In the genomic region with DNA sequence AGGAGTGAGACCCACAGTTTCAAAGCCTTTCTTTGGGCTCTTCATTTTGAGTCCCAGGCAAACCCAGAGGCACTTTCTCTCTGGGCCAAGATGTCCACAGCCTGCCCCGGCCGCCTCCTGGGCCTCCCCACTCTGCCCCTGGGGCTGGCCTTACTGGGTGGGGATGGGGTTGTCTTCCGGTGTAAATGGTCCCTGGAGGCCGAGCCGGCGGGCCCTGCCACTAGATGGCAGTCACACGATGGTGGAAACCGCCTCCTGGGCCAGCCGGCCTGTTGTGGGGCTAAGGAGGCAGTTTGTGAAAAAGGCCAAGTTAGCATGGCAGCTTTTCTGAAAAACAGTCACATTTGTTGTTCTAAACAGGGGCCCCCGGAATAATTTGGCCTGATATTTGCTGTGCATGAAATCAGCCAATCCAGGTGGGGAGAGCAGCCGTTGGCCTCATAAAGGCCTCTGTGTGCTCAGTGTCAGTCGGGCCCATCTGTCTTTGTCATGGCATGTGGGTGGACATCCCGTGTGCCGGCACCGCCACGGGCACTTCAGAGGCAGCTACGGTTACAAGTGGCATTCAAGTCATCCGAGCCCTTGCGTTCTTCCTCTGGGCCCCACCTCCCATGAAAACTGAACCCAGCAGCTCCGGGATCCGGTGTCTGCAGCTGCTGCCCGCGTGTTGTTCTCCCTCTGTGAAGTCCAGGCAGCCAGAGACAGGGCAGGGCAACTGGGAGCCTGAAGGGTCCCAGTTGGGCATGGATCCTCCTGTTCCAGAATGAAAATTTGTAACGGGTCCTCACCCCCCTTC, we compare ENCODE assay signal across 12 cellular contexts. TPM values are rescaled to one million over a fixed set of nuclear protein-coding genes. Genes with fewer than 3 reads are reported as not detected.
DNase-seq lines count a peak whose midpoint lies in the region; ATAC-seq, FAIRE-seq and TF ChIP-seq lines count a peak whose summit lies in the region.
"Had no signal": no experiment of that assay in that cellular context is flagged by ENCODE, and none has a peak within 500 bp of the region (broad histone marks: within the 10 kb centered on the region; RNA-seq: fewer than 3 reads in every experiment).

No MANE protein-coding gene starts in this region.

- H3K36me3 Mint-ChIP-seq in CD14-positive monocyte (no peaks in the 10 kb centered on the region), GM23338 (ENCODE audit: low read depth) (no peaks in the 10 kb centered on the region)
- H3K36me3 Mint-ChIP-seq in naive thymus-derived CD8-positive, alpha-beta T cell = no peaks in the 10 kb centered on the region

- in situ Hi-C loops in K562 (cut with MboI) = no loop called here

- CTCF ChIA-PET in K562 (lab: Yijun Ruan, JAX; ENCODE audit: low intra/inter-chr PET ratio) = interaction anchor here (0.6 to 4.8 kb wide), 3 partner anchors 47 to 309 kb away, joined by 3 to 53 read pairs (median 3); no protein-coding TSS in a partner anchor
- CTCF ChIA-PET in GM10248 (lab: Yijun Ruan, JAX) = interaction anchor here (0.9 to 10.0 kb wide), 4 partner anchors 38 to 259 kb away, joined by 3 to 55 read pairs (median 4); no protein-coding TSS in a partner anchor

- H3K27me3 ChIP-seq in GM23338 (ENCODE audit: insufficient read depth) (no peaks in the 10 kb centered on the region), K562 (ENCODE audit: control insufficient read depth in 2 of 2, insufficient read depth in 2 of 2, low read length in 2 of 2) (no peaks in the 10 kb centered on the region)
- H3K27me3 ChIP-seq: left lung had no signal

- no peak for TF ChIP-seq POLR2A in K562 (conservative IDR thresholded peaks at IDR 0.05)

- H3K4me1 ChIP-seq in GM23338 (ENCODE audit: insufficient read depth) (no peaks in the 10 kb centered on the region), K562 (replicated peaks in 1 of 2; ENCODE audit: control insufficient read depth in 2 of 2, insufficient read depth in 2 of 2, low read length in 2 of 2) (no peaks in the 10 kb centered on the region)
- H3K4me1 ChIP-seq: left lung had no signal

- H3K4me3 ChIP-seq in GM23338 = no peak overlapping the region
- H3K4me3 ChIP-seq in K562 = no peak overlapping the region
- H3K4me3 ChIP-seq: left lung had no signal

- no peaks in the 10 kb centered on the region for H3K9me1 ChIP-seq in K562 (ENCODE audit: control insufficient read depth, insufficient read depth, low read length)

- no peaks in the 10 kb centered on the region for H3K9me3 ChIP-seq in K562 (replicated peaks; ENCODE audit: control insufficient read depth, insufficient read depth, low read depth, low read length)
- H3K9me3 ChIP-seq: left lung had no signal

- H2AFZ ChIP-seq in GM23338 (no peak overlapping the region), K562 (ENCODE audit: low read depth, low read length) (no peak overlapping the region)

- no peak overlapping the region for H3K9ac ChIP-seq in K562 (ENCODE audit: insufficient read depth in 1 of 2, low read depth in 2 of 2, low read length in 2 of 2)

- H3K4me1 Mint-ChIP-seq in CD14-positive monocyte = no peaks in the 10 kb centered on the region
- no peaks in the 10 kb centered on the region for H3K4me1 Mint-ChIP-seq in GM23338
- no peaks in the 10 kb centered on the region for H3K4me1 Mint-ChIP-seq in naive thymus-derived CD8-positive, alpha-beta T cell

- TF ChIP-seq CTCF in CD14-positive monocyte (IDR thresholded peaks at IDR 0.05) (no peak), GM23338 (conservative IDR thresholded peaks at IDR 0.05; ENCODE audit: low read depth in 2 of 2) (no peak), K562 (IDR thresholded peaks at IDR 0.05 in 2 of 3, conservative IDR thresholded peaks at IDR 0.05 in 1 of 3; ENCODE audit: insufficient read depth in 2 of 3, low read depth in 1 of 3, low read length in 3 of 3) (no peak), GM10248 (IDR thresholded peaks at IDR 0.05; ENCODE audit: control extremely low read depth, extremely low read depth, low read depth, missing control alignments) (no peak)

- WGBS in K562 (ENCODE audit: insufficient coverage, low coverage, missing lambda C conversion rate) = 20% methylated on average over 1 of the region's 24 CpGs

- no peak for TF ChIP-seq EP300 in K562 (IDR thresholded peaks at IDR 0.05; ENCODE audit: low read length)

- no peaks in the 10 kb centered on the region for H3K36me3 ChIP-seq in GM23338 (ENCODE audit: insufficient read depth)
- no peaks in the 10 kb centered on the region for H3K36me3 ChIP-seq in K562 (ENCODE audit: control insufficient read depth, insufficient read depth, low read length)
- H3K36me3 ChIP-seq: left lung had no signal

- DNase-seq in CD14-positive monocyte (ENCODE audit: low spot score) (peak; percentile 12), GM23338 (ENCODE audit: low spot score) (no peak), K562 (ENCODE audit: extremely low read depth in 1 of 4, low spot score in 3 of 4) (no peak), GM10248 (ENCODE audit: extremely low spot score) (no peak)
- peak in 3 of 10 donors; percentile 19 to 56 (median 28) for DNase-seq in naive thymus-derived CD8-positive, alpha-beta T cell
- DNase-seq: DMS 273 treated with DMSO at 0.1 percent for 48 hours, NCI-H510A had no signal

- H3K9me2 ChIP-seq in GM23338 (ENCODE audit: insufficient read depth) = no peaks in the 10 kb centered on the region

- no peak overlapping the region for H3K27ac Mint-ChIP-seq in CD14-positive monocyte
- H3K27ac Mint-ChIP-seq in GM23338 = no peak overlapping the region
- H3K27ac Mint-ChIP-seq in naive thymus-derived CD8-positive, alpha-beta T cell = no peak overlapping the region
- H3K27ac Mint-ChIP-seq: progenitor cell of endocrine pancreas had no signal

- POLR2A ChIA-PET in K562 (lab: Yijun Ruan, JAX) = no interaction called here
- POLR2A ChIA-PET in naive thymus-derived CD8-positive, alpha-beta T cell (lab: Charles Lee) = interaction anchor here (0.5 to 0.6 kb wide), 2 partner anchors 464 to 1017 kb away, joined by 3 to 6 read pairs; no protein-coding TSS in a partner anchor
- POLR2A ChIA-PET in GM10248 (lab: Yijun Ruan, JAX) = no interaction called here

- TF ChIP-seq RAD21 in K562 (CRISPR knock-in tag; conservative IDR thresholded peaks at IDR 0.05 in 1 of 2, IDR thresholded peaks at IDR 0.05 in 1 of 2) = no peak

- peak; percentile 40; the same call in 1 of the 3 replicates for ATAC-seq in GM23338
- ATAC-seq in K562 = peak; percentile 89
- peak; percentile 65 to 84 for ATAC-seq in naive thymus-derived CD8-positive, alpha-beta T cell
- no peak for ATAC-seq in GM21515 (IDR thresholded peaks at IDR 0.05; ENCODE audit: unreplicated experiment)
- ATAC-seq in GM19463 (IDR thresholded peaks at IDR 0.05; ENCODE audit: unreplicated experiment) = no peak
- no peak for ATAC-seq in GM21367 (IDR thresholded peaks at IDR 0.05; ENCODE audit: unreplicated experiment)
- ATAC-seq: left lung had no signal

- no TSS peak for BruUV-seq in K562 (replicated peaks; lab: Mats Ljungman, UMichigan)

- FAIRE-seq in K562 (lab: Jason Lieb, UNC) = peak; percentile 71

- H3K4me2 ChIP-seq in GM23338 = no peak overlapping the region
- no peak overlapping the region for H3K4me2 ChIP-seq in K562 (ENCODE audit: insufficient read depth, low read length)

- H3K27ac ChIP-seq in GM23338 (ENCODE audit: low read depth) (no peak overlapping the region), K562 (ENCODE audit: extremely low read depth, low read depth, low read length) (no peak overlapping the region)
- H3K27ac ChIP-seq: left lung had no signal

- H3K4me3 Mint-ChIP-seq in CD14-positive monocyte = no peak overlapping the region
- H3K4me3 Mint-ChIP-seq in GM23338 = no peak overlapping the region
- no peak overlapping the region for H3K4me3 Mint-ChIP-seq in naive thymus-derived CD8-positive, alpha-beta T cell

- no peaks in the 10 kb centered on the region for H3K79me2 ChIP-seq in GM23338 (replicated peaks; ENCODE audit: insufficient read depth)
- no peaks in the 10 kb centered on the region for H3K79me2 ChIP-seq in K562 (ENCODE audit: control insufficient read depth, insufficient read depth, low read length)

- no peaks in the 10 kb centered on the region for H3K9me3 Mint-ChIP-seq in CD14-positive monocyte
- no peaks in the 10 kb centered on the region for H3K9me3 Mint-ChIP-seq in GM23338
- no peaks in the 10 kb centered on the region for H3K9me3 Mint-ChIP-seq in naive thymus-derived CD8-positive, alpha-beta T cell

- no peaks in the 10 kb centered on the region for H3K27me3 Mint-ChIP-seq in CD14-positive monocyte (ENCODE audit: low read depth in 3 of 3)
- no peaks in the 10 kb centered on the region for H3K27me3 Mint-ChIP-seq in GM23338 (ENCODE audit: insufficient read depth, low read depth, poor library complexity)
- H3K27me3 Mint-ChIP-seq in naive thymus-derived CD8-positive, alpha-beta T cell = no peaks in the 10 kb centered on the region
- H3K27me3 Mint-ChIP-seq: progenitor cell of endocrine pancreas had no signal

- H4K20me1 ChIP-seq in GM23338 (replicated peaks; ENCODE audit: insufficient read depth) = no peaks in the 10 kb centered on the region
- no peaks in the 10 kb centered on the region for H4K20me1 ChIP-seq in K562 (replicated peaks; ENCODE audit: control insufficient read depth, insufficient read depth, low read length)

- intact Hi-C loops in CD14-positive monocyte (cut with micrococcal nuclease) = no loop called here
- intact Hi-C loops in K562 (cut with micrococcal nuclease) = no loop called here

- H3F3A ChIP-seq in GM23338 (replicated peaks; ENCODE audit: low read depth) = no peaks in the 10 kb centered on the region

RNA-seq across cellular contexts. Expression of a gene that starts 6.6 kb away (rescaled TPM):
- 10 to 100 TPM; 19.3 to 51.1 TPM for polyA plus RNA-seq in CD14-positive monocyte
- 63.3 and 91.5 TPM in 2 replicates for total RNA-seq in GM23338 (2014; rRNA removed; shearing (Covaris generic))
- polyA plus RNA-seq in GM23338 (2016; fragmentation: Nextera tagmentation; extraction: Ambion mirVana) = 84.7 and 92.0 TPM in 2 replicates
- total RNA-seq in K562 (2011; cell fraction: chromatin; rRNA removed; ENCODE audit: low replicate concordance) = 26.8 and 80.9 TPM in 2 replicates
- total RNA-seq in K562 (2011; cell fraction: nucleolus; rRNA removed) = 67.7 and 84.7 TPM in 2 replicates
- 43.5 and 46.6 TPM in 2 replicates for total RNA-seq in K562 (2011; cell fraction: nucleoplasm; rRNA removed)
- total RNA-seq in K562 (2014; rRNA removed) = 109 and 128 TPM in 2 replicates
- total RNA-seq in K562 (2014; rRNA removed; fragmentation: Illumina TruSeq; extraction: Trizol) = 17.5 and 22.7 TPM in 2 replicates
- total RNA-seq in K562 (2015; rRNA removed; fragmentation: Illumina TruSeq; extraction: Trizol) = 46.2 and 53.3 TPM in 2 replicates
- 63.7 and 72.7 TPM in 2 replicates for total RNA-seq in K562 (2021)
- polyA plus RNA-seq in K562 (2011; rRNA removed) = 35.5 and 50.9 TPM in 2 replicates
- 131 and 155 TPM in 2 replicates for polyA plus RNA-seq in K562 (2011; cell fraction: cytosol; rRNA removed)
- polyA plus RNA-seq in K562 (2011; cell fraction: nucleus; rRNA removed) = 75.9 and 80.7 TPM in 2 replicates
- polyA plus RNA-seq in K562 (2012) = 44.3 and 53.3 TPM in 2 replicates
- polyA plus RNA-seq in K562 (2014; fragmentation: Illumina TruSeq; extraction: Trizol) = 37.4 and 42.9 TPM in 2 replicates
- 1 to 10 TPM in 1 of 2 experiments, under 1 TPM in 1; 0.44 to 1.1 TPM for polyA plus RNA-seq in K562 (2014; fragmentation: Nextera tagmentation; extraction: Ambion mirVana)
- 79.9 and 85.9 TPM in 2 replicates for polyA plus RNA-seq in K562 (2014; rRNA removed)
- polyA minus RNA-seq in K562 (2011; rRNA and poly(A)+ RNA removed) = 19.0 and 20.5 TPM in 2 replicates
- polyA minus RNA-seq in K562 (2011; cell fraction: cytosol; rRNA and poly(A)+ RNA removed) = 40.8 and 45.4 TPM in 2 replicates
- polyA minus RNA-seq in K562 (2011; cell fraction: nucleus; rRNA and poly(A)+ RNA removed) = 53.0 and 70.8 TPM in 2 replicates
- total RNA-seq in naive thymus-derived CD8-positive, alpha-beta T cell = 10 to 100 TPM; 49.0 to 50.7 TPM
- polyA plus RNA-seq in naive thymus-derived CD8-positive, alpha-beta T cell = 10 to 100 TPM; 22.3 to 48.8 (median 29.3) TPM

RNA-seq across cellular contexts. Expression of a gene that starts 34.2 kb away (rescaled TPM):
- polyA plus RNA-seq in CD14-positive monocyte = not detected
- total RNA-seq in GM23338 (2014; rRNA removed; shearing (Covaris generic)) = not detected in 2 replicates
- polyA plus RNA-seq in GM23338 (2016; fragmentation: Nextera tagmentation; extraction: Ambion mirVana) = not detected in 2 replicates
- total RNA-seq in K562 (2011; cell fraction: chromatin; rRNA removed; ENCODE audit: low replicate concordance) = not detected in 2 replicates
- not detected in 2 replicates for total RNA-seq in K562 (2011; cell fraction: nucleolus; rRNA removed)
- total RNA-seq in K562 (2011; cell fraction: nucleoplasm; rRNA removed) = not detected in 2 replicates
- total RNA-seq in K562 (2014; rRNA removed) = not detected in 2 replicates
- not detected in 2 replicates for total RNA-seq in K562 (2014; rRNA removed; fragmentation: Illumina TruSeq; extraction: Trizol)
- total RNA-seq in K562 (2015; rRNA removed; fragmentation: Illumina TruSeq; extraction: Trizol) = not detected in 2 replicates
- total RNA-seq in K562 (2021) = not detected in 2 replicates
- 0.10 TPM in 1 of 2 replicates, not detected in the other for polyA plus RNA-seq in K562 (2011; rRNA removed)
- not detected in 2 replicates for polyA plus RNA-seq in K562 (2011; cell fraction: cytosol; rRNA removed)
- 0.41 and 0.70 TPM in 2 replicates for polyA plus RNA-seq in K562 (2011; cell fraction: nucleus; rRNA removed)
- not detected in 2 replicates for polyA plus RNA-seq in K562 (2012)
- polyA plus RNA-seq in K562 (2014; fragmentation: Illumina TruSeq; extraction: Trizol) = not detected in 2 replicates
- polyA plus RNA-seq in K562 (2014; fragmentation: Nextera tagmentation; extraction: Ambion mirVana) = not detected
- polyA plus RNA-seq in K562 (2014; rRNA removed) = not detected in 2 replicates
- not detected in 2 replicates for polyA minus RNA-seq in K562 (2011; rRNA and poly(A)+ RNA removed)
- not detected in 2 replicates for polyA minus RNA-seq in K562 (2011; cell fraction: cytosol; rRNA and poly(A)+ RNA removed)
- not detected in 2 replicates for polyA minus RNA-seq in K562 (2011; cell fraction: nucleus; rRNA and poly(A)+ RNA removed)
- total RNA-seq in naive thymus-derived CD8-positive, alpha-beta T cell = 10 to 100 TPM; 28.0 to 29.7 TPM
- under 1 TPM in 1 of 3 donors, not detected in 2; 0.39 TPM for polyA plus RNA-seq in naive thymus-derived CD8-positive, alpha-beta T cell
- total RNA-seq: progenitor cell of endocrine pancreas had no signal

RNA-seq across cellular contexts. Expression of a gene that starts 44.0 kb away (rescaled TPM):
- not detected for polyA plus RNA-seq in CD14-positive monocyte
- 0.76 TPM in 1 of 2 replicates, not detected in the other for total RNA-seq in GM23338 (2014; rRNA removed; shearing (Covaris generic))
- 0.86 and 1.2 TPM in 2 replicates for polyA plus RNA-seq in GM23338 (2016; fragmentation: Nextera tagmentation; extraction: Ambion mirVana)
- total RNA-seq in K562 (2011; cell fraction: chromatin; rRNA removed; ENCODE audit: low replicate concordance) = 18.4 and 75.9 TPM in 2 replicates
- total RNA-seq in K562 (2011; cell fraction: nucleolus; rRNA removed) = 34.1 and 71.4 TPM in 2 replicates
- total RNA-seq in K562 (2011; cell fraction: nucleoplasm; rRNA removed) = 40.2 and 132 TPM in 2 replicates
- 18.7 and 20.7 TPM in 2 replicates for total RNA-seq in K562 (2014; rRNA removed)
- total RNA-seq in K562 (2014; rRNA removed; fragmentation: Illumina TruSeq; extraction: Trizol) = 4.0 and 5.8 TPM in 2 replicates
- 20.5 and 24.6 TPM in 2 replicates for total RNA-seq in K562 (2015; rRNA removed; fragmentation: Illumina TruSeq; extraction: Trizol)
- 10.0 and 15.6 TPM in 2 replicates for total RNA-seq in K562 (2021)
- 220 and 682 TPM in 2 replicates for polyA plus RNA-seq in K562 (2011; rRNA removed)
- 487 and 1,836 TPM in 2 replicates for polyA plus RNA-seq in K562 (2011; cell fraction: cytosol; rRNA removed)
- 124 and 550 TPM in 2 replicates for polyA plus RNA-seq in K562 (2011; cell fraction: nucleus; rRNA removed)
- 7.2 and 15.5 TPM in 2 replicates for polyA plus RNA-seq in K562 (2012)
- polyA plus RNA-seq in K562 (2014; fragmentation: Illumina TruSeq; extraction: Trizol) = 15.7 and 19.7 TPM in 2 replicates
- polyA plus RNA-seq in K562 (2014; fragmentation: Nextera tagmentation; extraction: Ambion mirVana) = under 1 TPM; 0.13 to 0.63 TPM
- 13.0 and 18.2 TPM in 2 replicates for polyA plus RNA-seq in K562 (2014; rRNA removed)
- 162 and 353 TPM in 2 replicates for polyA minus RNA-seq in K562 (2011; rRNA and poly(A)+ RNA removed)
- 373 and 514 TPM in 2 replicates for polyA minus RNA-seq in K562 (2011; cell fraction: cytosol; rRNA and poly(A)+ RNA removed)
- 32.9 and 61.7 TPM in 2 replicates for polyA minus RNA-seq in K562 (2011; cell fraction: nucleus; rRNA and poly(A)+ RNA removed)
- not detected for total RNA-seq in naive thymus-derived CD8-positive, alpha-beta T cell
- polyA plus RNA-seq in naive thymus-derived CD8-positive, alpha-beta T cell = not detected

Comparison
In these comparisons a context has a peak if more than half of its experiments do, and no peak if none do; other contexts are left out.
1. ATAC-seq: peak in GM23338 (single experiment), K562 (single experiment) and naive thymus-derived CD8-positive, alpha-beta T cell (2 of 2); none in GM21515 (single experiment), GM19463 (single experiment) and GM21367 (single experiment).